ENCODE assay signal across 10 cellular contexts in genomic region chr15:67185621-67186225, GRCh38.
A peak's percentile ranks its signal among the peaks of the same experiment; 100 is the strongest.
DNase-seq lines count a peak whose midpoint lies in the region; ATAC-seq, FAIRE-seq and TF ChIP-seq lines count a peak whose summit lies in the region.
"Had no signal": no experiment of that assay in that cellular context is flagged by ENCODE, and none has a peak within 500 bp of the region (broad histone marks: within the 10 kb centered on the region; RNA-seq: fewer than 3 reads in every experiment).

No MANE protein-coding gene starts in this region.

- no peak overlapping the region for H4K8ac ChIP-seq in trophoblast cell (ENCODE audit: low read depth, low read length)

- WGBS in upper lobe of left lung, 2 donors: 78 to 82% methylated on average over 5 to 8 of the region's 9 CpGs
- no CpG with 5 or more reads among the region's 9 CpGs for WGBS in trophoblast cell (ENCODE audit: extremely low coverage, insufficient coverage, insufficient read length)

- TF ChIP-seq CTCF in keratinocyte (optimal IDR thresholded peaks at IDR 0.05 in 1 of 3, IDR thresholded peaks at IDR 0.05 in 1 of 3, conservative IDR thresholded peaks at IDR 0.05 in 1 of 3; ENCODE audit: extremely low read depth in 1 of 3, insufficient read depth in 2 of 3, low read length in 3 of 3) (no peak), upper lobe of left lung (IDR thresholded peaks at IDR 0.05) (no peak), GM13977 (IDR thresholded peaks at IDR 0.05; ENCODE audit: extremely low read depth, insufficient read depth, missing control alignments) (no peak), lower lobe of right lung (IDR thresholded peaks at IDR 0.05) (no peak)

- no peaks in the 10 kb centered on the region for H3K9me3 Mint-ChIP-seq in activated naive CD4-positive, alpha-beta T cell treated with anti-CD3 and anti-CD28 coated beads, Interleukin-2, amount 50 U/mL, for 24 hours
- H3K9me3 Mint-ChIP-seq in activated T-helper 1 cell treated with anti-CD3 and anti-CD28 coated beads, Interleukin-12 subunit alpha, Interleukin-12 subunit beta, Interleukin-2, Interleukin-4 antibody, amounts not matched to agents 30 ng/mL and 10 ng/mL and 1 ng/mL, durations not matched to agents 14 hours and 24 hours and 36 hours: no peaks in the 10 kb centered on the region

- H3K18ac ChIP-seq in trophoblast cell (ENCODE audit: low read length): no peak overlapping the region

- no peak overlapping the region for H4K12ac ChIP-seq in trophoblast cell (ENCODE audit: low read depth, low read length)

- H3K4me3 Mint-ChIP-seq in activated naive CD4-positive, alpha-beta T cell treated with anti-CD3 and anti-CD28 coated beads, Interleukin-2, amount 50 U/mL, for 24 hours: no peak overlapping the region
- no peak overlapping the region for H3K4me3 Mint-ChIP-seq in activated T-helper 1 cell treated with anti-CD3 and anti-CD28 coated beads, Interleukin-12 subunit alpha, Interleukin-12 subunit beta, Interleukin-2, Interleukin-4 antibody, amounts not matched to agents 30 ng/mL and 10 ng/mL and 1 ng/mL, durations not matched to agents 14 hours and 24 hours and 36 hours

- H2BK120ac ChIP-seq in trophoblast cell (ENCODE audit: insufficient read depth, low read length, poor library complexity): no peak overlapping the region

- H3K79me2 ChIP-seq in keratinocyte (ENCODE audit: control insufficient read depth, insufficient read depth, low read length): no peaks in the 10 kb centered on the region
- no peaks in the 10 kb centered on the region for H3K79me2 ChIP-seq in trophoblast cell (ENCODE audit: control insufficient read depth, insufficient read depth, low read length, poor library complexity)

- H2BK12ac ChIP-seq in trophoblast cell (ENCODE audit: low read length): no peak overlapping the region

- H2AFZ ChIP-seq in keratinocyte (ENCODE audit: control insufficient read depth, low read length) (no peak overlapping the region), trophoblast cell (ENCODE audit: insufficient read depth, low read length, poor library complexity) (no peak overlapping the region)

- H3K27ac ChIP-seq in keratinocyte (ENCODE audit: control insufficient read depth, insufficient read depth, low read length) (peak overlapping the region; percentile 17), upper lobe of left lung (peak overlapping the region; percentile 5 to 63 (median 29)), lower lobe of right lung (no peak overlapping the region), trophoblast cell (ENCODE audit: low read depth, low read length) (no peak overlapping the region)
- H3K27ac ChIP-seq: C4-2B had no signal

- H4K91ac ChIP-seq in trophoblast cell (ENCODE audit: low read depth, low read length): no peak overlapping the region

- H2AK5ac ChIP-seq in trophoblast cell (ENCODE audit: low read length): no peak overlapping the region

- H3K23ac ChIP-seq in trophoblast cell (ENCODE audit: low read length): no peak overlapping the region

- intact Hi-C loops in activated T-helper 1 cell treated with anti-CD3 and anti-CD28 coated beads, Interleukin-12 subunit alpha, Interleukin-12 subunit beta, Interleukin-2, Interleukin-4 antibody, amounts not matched to agents 30 ng/mL and 10 ng/mL and 1 ng/mL, durations not matched to agents 14 hours and 24 hours and 36 hours (cut with micrococcal nuclease): no loop called here
- intact Hi-C loops in lower lobe of right lung (cut with DNase I): no loop called here

- dilution Hi-C loops in keratinocyte (cut with MboI; ENCODE audit: extremely low pct_ligation_motif_present, low sequenced_read_pairs): no loop called here

- H3K36me3 ChIP-seq in keratinocyte (ENCODE audit: control insufficient read depth in 2 of 2, extremely low read depth in 1 of 2, insufficient read depth in 2 of 2, low read length in 2 of 2) (peaks cover 50 to 66% of the 10 kb centered on the region in 2 experiments), upper lobe of left lung (peaks cover 0 to 53% (median 21%) of the 10 kb centered on the region in 4 donors), lower lobe of right lung (peaks cover 60% of the 10 kb centered on the region), trophoblast cell (ENCODE audit: control insufficient read depth in 1 of 2, insufficient read depth in 2 of 2, low read length in 2 of 2) (peaks cover 64 to 72% of the 10 kb centered on the region in 2 experiments)

- H3K9me1 ChIP-seq in keratinocyte (ENCODE audit: control insufficient read depth, extremely low read depth, insufficient read depth, low read length): no peaks in the 10 kb centered on the region

- in situ Hi-C loops in GM13977 (cut with MboI; ENCODE audit: low pct_unique_long_range_greater_than_20kb, low sequenced_read_pairs, unreplicated experiment): no loop called here

- no peak overlapping the region for H2BK5ac ChIP-seq in trophoblast cell (ENCODE audit: low read depth, low read length, poor library complexity)

- no peak for TF ChIP-seq EP300 in upper lobe of left lung (IDR thresholded peaks at IDR 0.05)

- no peak overlapping the region for H3K14ac ChIP-seq in trophoblast cell (ENCODE audit: low read length)

- no peak for DNase-seq in activated naive CD4-positive, alpha-beta T cell treated with anti-CD3 and anti-CD28 coated beads, Interleukin-2, amount 50 U/mL, for 16 hours
- DNase-seq in activated T-helper 1 cell treated with anti-CD3 and anti-CD28 coated beads, Interleukin-12 subunit alpha, Interleukin-12 subunit beta, Interleukin-2, Interleukin-4 antibody, amounts not matched to agents 30 ng/mL and 10 ng/mL and 1 ng/mL, durations not matched to agents 14 hours and 24 hours and 36 hours (ENCODE audit: low spot score): no peak
- peak; percentile 23 for DNase-seq in keratinocyte (ENCODE audit: low read depth, low spot score)
- no peak for DNase-seq in upper lobe of left lung
- no peak for DNase-seq in GM13977 (ENCODE audit: low spot score)
- DNase-seq in lower lobe of right lung: no peak
- DNase-seq in trophoblast cell: no peak
- DNase-seq: NCI-H774 had no signal

- no peaks in the 10 kb centered on the region for H3K27me3 Mint-ChIP-seq in activated naive CD4-positive, alpha-beta T cell treated with anti-CD3 and anti-CD28 coated beads, Interleukin-2, amount 50 U/mL, for 24 hours
- H3K27me3 Mint-ChIP-seq in activated T-helper 1 cell treated with anti-CD3 and anti-CD28 coated beads, Interleukin-12 subunit alpha, Interleukin-12 subunit beta, Interleukin-2, Interleukin-4 antibody, amounts not matched to agents 30 ng/mL and 10 ng/mL and 1 ng/mL, durations not matched to agents 14 hours and 24 hours and 36 hours (ENCODE audit: insufficient read depth): no peaks in the 10 kb centered on the region

- H3K9ac ChIP-seq in keratinocyte (ENCODE audit: control insufficient read depth, extremely low read depth, insufficient read depth, low read length) (no peak overlapping the region), trophoblast cell (ENCODE audit: low read length) (no peak overlapping the region)

- H3K27ac Mint-ChIP-seq in activated naive CD4-positive, alpha-beta T cell treated with anti-CD3 and anti-CD28 coated beads, Interleukin-2, amount 50 U/mL, for 24 hours: peak overlapping the region; percentile 65
- H3K27ac Mint-ChIP-seq in activated T-helper 1 cell treated with anti-CD3 and anti-CD28 coated beads, Interleukin-12 subunit alpha, Interleukin-12 subunit beta, Interleukin-2, Interleukin-4 antibody, amounts not matched to agents 30 ng/mL and 10 ng/mL and 1 ng/mL, durations not matched to agents 14 hours and 24 hours and 36 hours: peak overlapping the region; percentile 70

- H4K20me1 ChIP-seq in keratinocyte (ENCODE audit: control insufficient read depth, extremely low read depth, insufficient read depth, low read length): no peaks in the 10 kb centered on the region

- H3K4me2 ChIP-seq in keratinocyte (ENCODE audit: control insufficient read depth, extremely low read depth, insufficient read depth, low read depth, low read length) (no peak overlapping the region), trophoblast cell (ENCODE audit: low read length) (no peak overlapping the region)

- no peak for FAIRE-seq in keratinocyte (lab: Jason Lieb, UNC)

- H3K4me1 ChIP-seq in keratinocyte (ENCODE audit: control insufficient read depth, extremely low read depth, insufficient read depth, low read length) (peaks cover 11% of the 10 kb centered on the region), upper lobe of left lung (peaks cover 14 to 16% (median 15%) of the 10 kb centered on the region in 4 donors), lower lobe of right lung (peaks cover 37% of the 10 kb centered on the region), trophoblast cell (ENCODE audit: control insufficient read depth in 1 of 2, insufficient read depth in 2 of 2, low read length in 2 of 2) (peaks cover 0 to 3% of the 10 kb centered on the region in 2 experiments)

- H3K4me3 ChIP-seq in keratinocyte (ENCODE audit: control insufficient read depth in 2 of 3, extremely low read depth in 1 of 3, insufficient read depth in 2 of 3, low read depth in 1 of 3, low read length in 3 of 3) (no peak overlapping the region), upper lobe of left lung (no peak overlapping the region), lower lobe of right lung (no peak overlapping the region), trophoblast cell (ENCODE audit: low read depth, low read length) (no peak overlapping the region)

- TF ChIP-seq POLR2A in upper lobe of left lung (IDR thresholded peaks at IDR 0.05): no peak

- H3K27me3 ChIP-seq in keratinocyte (ENCODE audit: control insufficient read depth, extremely low read depth, insufficient read depth, low read length) (no peaks in the 10 kb centered on the region), upper lobe of left lung (no peaks in the 10 kb centered on the region), lower lobe of right lung (ENCODE audit: low read depth) (no peaks in the 10 kb centered on the region), trophoblast cell (ENCODE audit: insufficient read depth, low read length) (no peaks in the 10 kb centered on the region)

- no peaks in the 10 kb centered on the region for H3K4me1 Mint-ChIP-seq in activated naive CD4-positive, alpha-beta T cell treated with anti-CD3 and anti-CD28 coated beads, Interleukin-2, amount 50 U/mL, for 24 hours
- H3K4me1 Mint-ChIP-seq in activated T-helper 1 cell treated with anti-CD3 and anti-CD28 coated beads, Interleukin-12 subunit alpha, Interleukin-12 subunit beta, Interleukin-2, Interleukin-4 antibody, amounts not matched to agents 30 ng/mL and 10 ng/mL and 1 ng/mL, durations not matched to agents 14 hours and 24 hours and 36 hours (ENCODE audit: low read depth): peaks cover 4% of the 10 kb centered on the region

- no peaks in the 10 kb centered on the region for H3K9me3 ChIP-seq in keratinocyte (ENCODE audit: control insufficient read depth, low read depth, low read length)
- H3K9me3 ChIP-seq in upper lobe of left lung: no peaks in the 10 kb centered on the region
- no peaks in the 10 kb centered on the region for H3K9me3 ChIP-seq in lower lobe of right lung
- H3K9me3 ChIP-seq in trophoblast cell (ENCODE audit: insufficient read depth, low read depth, low read length): peaks cover 2% of the 10 kb centered on the region

- H3K36me3 Mint-ChIP-seq in activated naive CD4-positive, alpha-beta T cell treated with anti-CD3 and anti-CD28 coated beads, Interleukin-2, amount 50 U/mL, for 24 hours: peaks cover 7% of the 10 kb centered on the region
- H3K36me3 Mint-ChIP-seq in activated T-helper 1 cell treated with anti-CD3 and anti-CD28 coated beads, Interleukin-12 subunit alpha, Interleukin-12 subunit beta, Interleukin-2, Interleukin-4 antibody, amounts not matched to agents 30 ng/mL and 10 ng/mL and 1 ng/mL, durations not matched to agents 14 hours and 24 hours and 36 hours (ENCODE audit: low read depth): peaks cover 51% of the 10 kb centered on the region

- no peak overlapping the region for H3K4ac ChIP-seq in trophoblast cell (ENCODE audit: low read depth, low read length)

- no peaks in the 10 kb centered on the region for H3K79me1 ChIP-seq in trophoblast cell (ENCODE audit: low read length)

- ATAC-seq in upper lobe of left lung (ENCODE audit: low FRiP score in 2 of 2): no peak
- ATAC-seq in lower lobe of right lung: no peak

Comparison
In these comparisons a context has a peak if more than half of its experiments do, and no peak if none do; other contexts are left out.
1. H3K27ac ChIP-seq: peak in keratinocyte (single experiment) and upper lobe of left lung (4 of 4); none in lower lobe of right lung (single experiment) and trophoblast cell (single experiment).